ENCODE assay signal across 8 cellular contexts in genomic region chr12:52082988-52083637, GRCh38. TPM values are rescaled to one million over a fixed set of nuclear protein-coding genes. Genes with fewer than 3 reads are reported as not detected.
DNase-seq lines count a peak whose midpoint lies in the region; ATAC-seq and TF ChIP-seq lines count a peak whose summit lies in the region.

No MANE protein-coding gene starts in this region.

- no peaks in the 10 kb centered on the region for H3K9me3 ChIP-seq in endodermal cell (ENCODE audit: control insufficient read depth, low read length)

- no peak overlapping the region for H3K4me3 ChIP-seq in endodermal cell (ENCODE audit: low read length)

- H3K27ac ChIP-seq in endodermal cell (ENCODE audit: low read depth, low read length), result no peak overlapping the region

- peaks cover 11% of the 10 kb centered on the region for H3K36me3 ChIP-seq in endodermal cell (ENCODE audit: control insufficient read depth, insufficient read depth, low read length)

- H3K9me3 Mint-ChIP-seq in endodermal cell (no peaks in the 10 kb centered on the region), naive B cell (no peaks in the 10 kb centered on the region)
- no peaks in the 10 kb centered on the region for H3K9me3 Mint-ChIP-seq in stimulated activated memory B cell treated with anti-CD40 and anti-IgM and Interleukin-4, amounts not matched to agents 10 μg/mL and 1 μg/mL and 100 μg/mL, for 72 hours

- ATAC-seq in GM21529 (IDR thresholded peaks at IDR 0.05; ENCODE audit: unreplicated experiment), result peak; percentile 52
- peak; percentile 15 to 29 for ATAC-seq in naive B cell (ENCODE audit: low read depth in 2 of 2)
- ATAC-seq in stimulated activated memory B cell treated with anti-CD40 and anti-IgM and Interleukin-4, amounts not matched to agents 10 μg/mL and 1 μg/mL and 100 μg/mL, for 72 hours, result peak; percentile 60

- H3K27me3 Mint-ChIP-seq in endodermal cell (ENCODE audit: insufficient read depth), result peaks cover 3% of the 10 kb centered on the region
- H3K27me3 Mint-ChIP-seq in naive B cell, result peaks cover 8 to 17% (median 14%) of the 10 kb centered on the region in 3 donors
- peaks cover 15% of the 10 kb centered on the region for H3K27me3 Mint-ChIP-seq in stimulated activated memory B cell treated with anti-CD40 and anti-IgM and Interleukin-4, amounts not matched to agents 10 μg/mL and 1 μg/mL and 100 μg/mL, for 72 hours

- no peaks in the 10 kb centered on the region for H3K27me3 ChIP-seq in endodermal cell (ENCODE audit: control insufficient read depth, insufficient read depth, low read length, poor library complexity, severe bottlenecking)

- TF ChIP-seq CTCF in endodermal cell (conservative IDR thresholded peaks at IDR 0.05), result peak; percentile 97

- H3K4me3 Mint-ChIP-seq in endodermal cell (no peak overlapping the region), naive B cell (peak overlapping the region in 7 of 8 donors; percentile 6 to 71 (median 55))
- no peak overlapping the region for H3K4me3 Mint-ChIP-seq in stimulated activated memory B cell treated with anti-CD40 and anti-IgM and Interleukin-4, amounts not matched to agents 10 μg/mL and 1 μg/mL and 100 μg/mL, for 72 hours

- H3K36me3 Mint-ChIP-seq in endodermal cell (ENCODE audit: low read depth) (peaks cover 3% of the 10 kb centered on the region), naive B cell (peaks cover under 1% of the 10 kb centered on the region in 2 donors)
- peaks cover 7% of the 10 kb centered on the region for H3K36me3 Mint-ChIP-seq in stimulated activated memory B cell treated with anti-CD40 and anti-IgM and Interleukin-4, amounts not matched to agents 10 μg/mL and 1 μg/mL and 100 μg/mL, for 72 hours

- H3K4me1 Mint-ChIP-seq in endodermal cell, result peaks cover 13% of the 10 kb centered on the region
- peaks cover 30 to 44% (median 38%) of the 10 kb centered on the region in 3 donors for H3K4me1 Mint-ChIP-seq in naive B cell
- H3K4me1 Mint-ChIP-seq in stimulated activated memory B cell treated with anti-CD40 and anti-IgM and Interleukin-4, amounts not matched to agents 10 μg/mL and 1 μg/mL and 100 μg/mL, for 72 hours, result peaks cover 50% of the 10 kb centered on the region

- no peak overlapping the region for H3K27ac Mint-ChIP-seq in endodermal cell
- peak overlapping the region in 5 of 6 donors; percentile 89 to 96 (median 94) for H3K27ac Mint-ChIP-seq in naive B cell
- H3K27ac Mint-ChIP-seq in stimulated activated memory B cell treated with anti-CD40 and anti-IgM and Interleukin-4, amounts not matched to agents 10 μg/mL and 1 μg/mL and 100 μg/mL, for 72 hours, result peak overlapping the region; percentile 26

- WGBS in endodermal cell (ENCODE audit: insufficient coverage in 1 of 2, insufficient read length in 1 of 2), 2 experiments, result 52 to 83% methylated on average over 6 to 11 of the region's 11 CpGs

- DNase-seq in AML-193 (lab: John Stamatoyannopoulos, UW), result peak; percentile 30 to 44
- peak; percentile 29 for DNase-seq in NCI-H748 treated with DMSO at 0.1 percent for 48 hours (lab: John Stamatoyannopoulos, UW)
- DNase-seq in activated CD8-positive, alpha-beta memory T cell treated with anti-CD3 and anti-CD28 coated beads for 48 hours (ENCODE audit: low read depth in 2 of 3, low spot score in 2 of 3), result peak; percentile 23 to 62 (median 57)
- peak; percentile 93 for DNase-seq in endodermal cell
- DNase-seq in naive B cell, result peak; percentile 77
- no peak for DNase-seq in cortex of kidney (lab: John Stamatoyannopoulos, UW)

- no peak overlapping the region for H3K9ac ChIP-seq in endodermal cell (ENCODE audit: extremely low read depth, low read length, poor library complexity, severe bottlenecking)

- no peaks in the 10 kb centered on the region for H3K4me1 ChIP-seq in endodermal cell (ENCODE audit: control insufficient read depth, insufficient read depth, low read length)

RNA-seq across cellular contexts. Expression of gene SMIM41, which starts 3.6 kb away (rescaled TPM):
- total RNA-seq in endodermal cell, result not detected
- not detected for polyA plus RNA-seq in endodermal cell (2013, experiment 1 of 2)
- not detected for polyA plus RNA-seq in endodermal cell (2013, experiment 2 of 2)
- polyA plus RNA-seq in naive B cell (ENCODE audit: low read depth in 6 of 6), result not detected

RNA-seq across cellular contexts. Expression of gene ATG101, which starts 13.3 kb away (rescaled TPM):
- 10 to 100 TPM; 32.1 TPM for total RNA-seq in endodermal cell
- polyA plus RNA-seq in endodermal cell (2013, experiment 1 of 2), result 22.8 TPM
- polyA plus RNA-seq in endodermal cell (2013, experiment 2 of 2), result 18.9 TPM
- polyA plus RNA-seq in naive B cell (ENCODE audit: low read depth in 6 of 6), result 10 to 100 TPM; 20.1 to 35.5 (median 24.4) TPM

RNA-seq across cellular contexts. Expression of gene NR4A1, which starts 31.9 kb away (rescaled TPM):
- total RNA-seq in endodermal cell, result 10 to 100 TPM; 17.7 to 18.4 TPM
- 21.3 TPM for polyA plus RNA-seq in endodermal cell (2013, experiment 1 of 2)
- 17.6 TPM for polyA plus RNA-seq in endodermal cell (2013, experiment 2 of 2)
- polyA plus RNA-seq in naive B cell (ENCODE audit: low read depth in 6 of 6), result 10 to 100 TPM in 4 of 6 donors, 1 to 10 TPM in 2; 6.7 to 24.9 (median 12.6) TPM

Comparison
In these comparisons a context has a peak if more than half of its experiments do, and no peak if none do; other contexts are left out.
1. H3K4me3 Mint-ChIP-seq: peak in naive B cell (7 of 8); none in endodermal cell (single experiment) and stimulated activated memory B cell treated with anti-CD40 and anti-IgM and Interleukin-4, amounts not matched to agents 10 μg/mL and 1 μg/mL and 100 μg/mL, for 72 hours (single experiment).
2. Peak in every context shown above with its lines, with median percentiles within 50 percentile points of each other: ATAC-seq.